ENCODE assay signal across 22 cellular contexts in the genomic region with DNA sequence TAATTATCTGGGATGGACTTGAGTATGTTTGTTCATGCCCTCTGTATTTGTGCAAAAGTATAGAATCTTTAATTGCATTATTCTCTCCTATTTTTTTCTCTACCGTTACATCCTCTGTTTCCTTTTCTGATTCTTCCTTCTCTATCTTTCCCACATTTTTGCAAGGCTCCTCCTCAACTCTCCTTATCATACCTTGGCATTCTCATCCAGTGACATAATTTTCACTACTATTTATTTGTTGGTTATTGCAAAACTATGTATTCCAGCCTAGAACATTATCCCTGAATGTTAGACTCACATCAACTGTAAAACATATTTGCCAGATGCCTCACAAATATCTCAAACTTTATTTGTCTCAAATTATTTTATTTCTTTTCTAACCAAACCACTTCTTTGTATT.
A peak's percentile ranks its signal among the peaks of the same experiment; 100 is the strongest.
DNase-seq lines count a peak whose midpoint lies in the region; ATAC-seq, FAIRE-seq and TF ChIP-seq lines count a peak whose summit lies in the region.
"Had no signal": no experiment of that assay in that cellular context is flagged by ENCODE, and none has a peak within 500 bp of the region (broad histone marks: within the 10 kb centered on the region; RNA-seq: fewer than 3 reads in every experiment).

No MANE protein-coding gene starts in this region.

- H4K20me1 ChIP-seq in GM23338 (replicated peaks; ENCODE audit: insufficient read depth), result no peaks in the 10 kb centered on the region
- H4K20me1 ChIP-seq: BLaER1 had no signal

- H3K4me3 ChIP-seq in mesendoderm (ENCODE audit: low read length) (no peak overlapping the region), GM23338 (no peak overlapping the region), small intestine (ENCODE audit: low read depth in 1 of 2, low read length in 2 of 2) (no peak overlapping the region)
- H3K4me3 ChIP-seq: BLaER1 had no signal

- no peak overlapping the region for H2AFZ ChIP-seq in GM23338

- H2BK5ac ChIP-seq in mesendoderm (ENCODE audit: low read length), result no peak overlapping the region

- no peaks in the 10 kb centered on the region for H3K4me1 Mint-ChIP-seq in GM23338
- H3K4me1 Mint-ChIP-seq: CD14-positive monocyte; CD4-positive, alpha-beta memory T cell; CD4-positive, CD25-positive, alpha-beta regulatory T cell; CD8-positive, alpha-beta memory T cell had no signal

- H2BK120ac ChIP-seq in mesendoderm (ENCODE audit: low read depth, low read length), result no peak overlapping the region

- no peak overlapping the region for H3K9ac ChIP-seq in mesendoderm (ENCODE audit: low read length)
- H3K9ac ChIP-seq: BLaER1 had no signal

- H3K36me3 ChIP-seq in mesendoderm (ENCODE audit: control insufficient read depth, insufficient read depth, low read length), result no peaks in the 10 kb centered on the region
- no peaks in the 10 kb centered on the region for H3K36me3 ChIP-seq in GM23338 (ENCODE audit: insufficient read depth)
- no peaks in the 10 kb centered on the region for H3K36me3 ChIP-seq in small intestine (ENCODE audit: control insufficient read depth in 2 of 2, insufficient read depth in 2 of 2, low read length in 2 of 2)
- H3K36me3 ChIP-seq: BE2C, BLaER1 had no signal

- H2BK15ac ChIP-seq in mesendoderm (replicated peaks; ENCODE audit: low read depth), result no peak overlapping the region

- H3K56ac ChIP-seq in mesendoderm (ENCODE audit: low read length), result no peak overlapping the region

- no peaks in the 10 kb centered on the region for H3F3A ChIP-seq in GM23338 (replicated peaks; ENCODE audit: low read depth)

- no peak overlapping the region for H3K4me3 Mint-ChIP-seq in GM23338
- H3K4me3 Mint-ChIP-seq: CD14-positive monocyte; CD4-positive, alpha-beta memory T cell; CD4-positive, CD25-positive, alpha-beta regulatory T cell; CD8-positive, alpha-beta memory T cell had no signal

- no peaks in the 10 kb centered on the region for H3K9me3 Mint-ChIP-seq in GM23338

- H3K36me3 Mint-ChIP-seq in GM23338 (ENCODE audit: low read depth), result no peaks in the 10 kb centered on the region
- H3K36me3 Mint-ChIP-seq: CD14-positive monocyte; CD4-positive, alpha-beta memory T cell; CD4-positive, CD25-positive, alpha-beta regulatory T cell; CD8-positive, alpha-beta memory T cell had no signal

- no peak overlapping the region for H4K5ac ChIP-seq in mesendoderm (ENCODE audit: low read length)

- no peaks in the 10 kb centered on the region for H3K79me1 ChIP-seq in mesendoderm (ENCODE audit: low read length)

- H3K9me2 ChIP-seq in GM23338 (ENCODE audit: insufficient read depth), result no peaks in the 10 kb centered on the region

- ATAC-seq in GM23338, result no peak

- H4K8ac ChIP-seq in mesendoderm (ENCODE audit: low read depth, low read length), result no peak overlapping the region

- no peak overlapping the region for H3K4me2 ChIP-seq in mesendoderm (ENCODE audit: low read length)
- H3K4me2 ChIP-seq in GM23338, result no peak overlapping the region
- H3K4me2 ChIP-seq: BLaER1 had no signal

- H3K27ac ChIP-seq in mesendoderm (ENCODE audit: low read depth, low read length) (no peak overlapping the region), GM23338 (ENCODE audit: low read depth) (no peak overlapping the region), small intestine (ENCODE audit: low read depth in 1 of 2, low read length in 1 of 2) (no peak overlapping the region)
- H3K27ac ChIP-seq: BLaER1 had no signal

- no CpG with 5 or more reads among the region's 1 CpG for WGBS in mesendoderm (ENCODE audit: extremely low coverage, insufficient coverage, low lambda C conversion rate)
- 74 to 85% (median 82%) methylated on average over 1 of the region's 1 CpG for WGBS in small intestine, 3 donors

- H3K27me3 Mint-ChIP-seq in GM23338 (ENCODE audit: insufficient read depth, low read depth, poor library complexity), result no peaks in the 10 kb centered on the region
- H3K27me3 Mint-ChIP-seq: CD4-positive, alpha-beta memory T cell; CD4-positive, CD25-positive, alpha-beta regulatory T cell; CD8-positive, alpha-beta memory T cell had no signal

- H3K18ac ChIP-seq in mesendoderm (ENCODE audit: low read length), result no peak overlapping the region

- FAIRE-seq in small intestine (lab: Jason Lieb, UNC), result no peak
- FAIRE-seq: A204.1, D721Med, GM12891, GM19239 had no signal

- H2AK5ac ChIP-seq in mesendoderm (ENCODE audit: low read length), result no peak overlapping the region

- DNase-seq in amniotic epithelial cell (ENCODE audit: low read depth), result peak; percentile 46
- DNase-seq in mesendoderm, result peak; percentile 3
- no peak for DNase-seq in GM23338 (ENCODE audit: low spot score)
- DNase-seq in amygdala (lab: John Stamatoyannopoulos, UW), result no peak
- DNase-seq in small intestine, result no peak
- DNase-seq: 8988T; ACHN; BE2C; C1 segment of cervical spinal cord; Caco-2; Calu3; CD4-positive, alpha-beta memory T cell; CD4-positive, CD25-positive, alpha-beta regulatory T cell; CD8-positive, alpha-beta memory T cell; DMS79 treated with DMSO at 0.1 percent for 48 hours; GF-D8 had no signal

- H3K23ac ChIP-seq in mesendoderm (ENCODE audit: low read length), result no peak overlapping the region

- no peaks in the 10 kb centered on the region for H3K27me3 ChIP-seq in mesendoderm (ENCODE audit: insufficient read depth, low read length, poor library complexity)
- H3K27me3 ChIP-seq in GM23338 (ENCODE audit: insufficient read depth), result no peaks in the 10 kb centered on the region
- no peaks in the 10 kb centered on the region for H3K27me3 ChIP-seq in small intestine (ENCODE audit: control insufficient read depth in 2 of 2, insufficient read depth in 2 of 2, low read length in 2 of 2)
- H3K27me3 ChIP-seq: BE2C, BLaER1 had no signal

- no peaks in the 10 kb centered on the region for H3K4me1 ChIP-seq in mesendoderm (ENCODE audit: control insufficient read depth, low read depth, low read length)
- no peaks in the 10 kb centered on the region for H3K4me1 ChIP-seq in GM23338 (ENCODE audit: insufficient read depth)
- no peaks in the 10 kb centered on the region for H3K4me1 ChIP-seq in small intestine (ENCODE audit: control insufficient read depth in 2 of 2, insufficient read depth in 1 of 2, low read depth in 1 of 2, low read length in 1 of 2)
- H3K4me1 ChIP-seq: BE2C, BLaER1, Caco-2 had no signal

- H3K9me3 ChIP-seq in small intestine (ENCODE audit: control insufficient read depth, low read depth), result no peaks in the 10 kb centered on the region
- H3K9me3 ChIP-seq: BE2C, BLaER1, Caco-2 had no signal

- no peak overlapping the region for H3K27ac Mint-ChIP-seq in GM23338
- H3K27ac Mint-ChIP-seq: CD14-positive monocyte; CD4-positive, alpha-beta memory T cell; CD4-positive, CD25-positive, alpha-beta regulatory T cell; CD8-positive, alpha-beta memory T cell had no signal

- H3K79me2 ChIP-seq in mesendoderm (ENCODE audit: control insufficient read depth, insufficient read depth, low read length) (no peaks in the 10 kb centered on the region), GM23338 (replicated peaks; ENCODE audit: insufficient read depth) (no peaks in the 10 kb centered on the region)

- no peak overlapping the region for H3K4ac ChIP-seq in mesendoderm (ENCODE audit: low read depth, low read length)

- TF ChIP-seq CTCF in GM23338 (conservative IDR thresholded peaks at IDR 0.05; ENCODE audit: low read depth in 2 of 2), result no peak

Comparison
In these comparisons a context has a peak if more than half of its experiments do, and no peak if none do; other contexts are left out.
1. DNase-seq: peak in amniotic epithelial cell (single experiment) and mesendoderm (single experiment); none in GM23338 (single experiment), amygdala (0 of 56) and small intestine (single experiment).